In the genomic region with DNA sequence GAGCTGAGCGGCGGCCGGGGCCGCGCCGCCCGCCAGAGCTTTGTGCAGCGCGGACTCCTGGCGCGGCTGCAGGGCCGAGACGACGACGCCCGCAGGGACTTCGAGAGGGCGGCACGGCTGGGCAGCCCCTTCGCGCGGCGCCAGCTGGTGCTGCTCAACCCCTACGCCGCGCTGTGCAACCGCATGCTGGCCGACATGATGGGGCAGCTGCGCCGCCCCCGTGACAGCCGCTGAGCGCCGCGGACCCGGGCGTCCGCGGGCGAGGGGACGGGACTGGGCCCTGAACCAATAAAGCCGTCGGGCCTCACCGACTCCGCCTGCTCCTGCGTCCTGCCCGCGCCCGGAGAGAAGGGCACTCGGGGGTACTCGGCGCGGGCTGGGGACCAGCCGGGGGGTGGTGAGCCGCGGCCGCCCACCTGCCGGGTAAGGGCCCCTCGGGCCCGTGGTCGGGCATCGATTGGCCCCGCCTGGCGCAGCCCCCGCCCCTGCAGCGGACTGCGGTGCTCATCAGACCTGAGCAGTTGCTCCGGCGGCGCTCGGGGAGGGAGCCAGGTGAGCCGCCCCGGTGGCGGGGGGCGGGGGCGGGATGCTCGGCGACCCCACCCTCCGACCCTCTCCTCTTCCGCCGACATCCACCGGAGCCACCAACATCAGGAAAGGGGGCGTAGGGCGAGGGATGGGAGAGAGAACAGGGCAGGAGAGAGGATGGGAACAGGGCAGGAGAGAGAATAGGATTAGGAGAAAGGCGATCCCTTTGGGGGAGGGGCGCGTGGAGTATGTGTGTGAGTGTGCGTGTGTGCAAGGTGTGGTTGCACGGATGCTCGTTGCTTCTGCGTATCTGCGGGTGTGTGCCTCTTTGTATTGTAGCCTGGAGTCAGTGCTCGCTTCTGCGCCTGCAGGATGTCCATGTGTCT, we compare ENCODE assay signal across 1 cellular context.
A peak's percentile ranks its signal among the peaks of the same experiment; 100 is the strongest.
TF ChIP-seq lines count a peak whose summit lies in the region.

A gene (plus strand): TSS at position 510 of the 914 bp plus-strand sequence. CDS start 610 bp downstream, outside the sequence.

TF ChIP-seq in HepG2, 621 proteins besides CTCF, POLR2A, EP300 and RAD21 (continued from another document and continues in another):
- TF ChIP-seq, protein P1, sequence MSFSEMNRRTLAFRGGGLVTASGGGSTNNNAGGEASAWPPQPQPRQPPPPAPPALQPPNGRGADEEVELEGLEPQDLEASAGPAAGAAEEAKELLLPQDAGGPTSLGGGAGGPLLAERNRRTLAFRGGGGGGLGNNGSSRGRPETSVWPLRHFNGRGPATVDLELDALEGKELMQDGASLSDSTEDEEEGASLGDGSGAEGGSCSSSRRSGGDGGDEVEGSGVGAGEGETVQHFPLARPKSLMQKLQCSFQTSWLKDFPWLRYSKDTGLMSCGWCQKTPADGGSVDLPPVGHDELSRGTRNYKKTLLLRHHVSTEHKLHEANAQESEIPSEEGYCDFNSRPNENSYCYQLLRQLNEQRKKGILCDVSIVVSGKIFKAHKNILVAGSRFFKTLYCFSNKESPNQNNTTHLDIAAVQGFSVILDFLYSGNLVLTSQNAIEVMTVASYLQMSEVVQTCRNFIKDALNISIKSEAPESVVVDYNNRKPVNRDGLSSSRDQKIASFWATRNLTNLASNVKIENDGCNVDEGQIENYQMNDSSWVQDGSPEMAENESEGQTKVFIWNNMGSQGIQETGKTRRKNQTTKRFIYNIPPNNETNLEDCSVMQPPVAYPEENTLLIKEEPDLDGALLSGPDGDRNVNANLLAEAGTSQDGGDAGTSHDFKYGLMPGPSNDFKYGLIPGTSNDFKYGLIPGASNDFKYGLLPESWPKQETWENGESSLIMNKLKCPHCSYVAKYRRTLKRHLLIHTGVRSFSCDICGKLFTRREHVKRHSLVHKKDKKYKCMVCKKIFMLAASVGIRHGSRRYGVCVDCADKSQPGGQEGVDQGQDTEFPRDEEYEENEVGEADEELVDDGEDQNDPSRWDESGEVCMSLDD (CRISPR knock-in tag; IDR thresholded peaks at IDR 0.05; ENCODE audit: borderline replicate concordance): 0 out of 2 replicates have a peak, but pooled peaks have one; percentile 36
- no peak for TF ChIP-seq KLF11 (CRISPR knock-in tag; IDR thresholded peaks at IDR 0.05)
- 0 out of 2 replicates have a peak, but pooled peaks have one; percentile 35 for TF ChIP-seq GFI1 (CRISPR knock-in tag; IDR thresholded peaks at IDR 0.05; ENCODE audit: borderline replicate concordance)
- TF ChIP-seq ZNF878 (CRISPR knock-in tag; IDR thresholded peaks at IDR 0.05): no peak
- peak; percentile 87 for TF ChIP-seq KMT2B (CRISPR knock-in tag; IDR thresholded peaks at IDR 0.05)
- TF ChIP-seq, protein P2, sequence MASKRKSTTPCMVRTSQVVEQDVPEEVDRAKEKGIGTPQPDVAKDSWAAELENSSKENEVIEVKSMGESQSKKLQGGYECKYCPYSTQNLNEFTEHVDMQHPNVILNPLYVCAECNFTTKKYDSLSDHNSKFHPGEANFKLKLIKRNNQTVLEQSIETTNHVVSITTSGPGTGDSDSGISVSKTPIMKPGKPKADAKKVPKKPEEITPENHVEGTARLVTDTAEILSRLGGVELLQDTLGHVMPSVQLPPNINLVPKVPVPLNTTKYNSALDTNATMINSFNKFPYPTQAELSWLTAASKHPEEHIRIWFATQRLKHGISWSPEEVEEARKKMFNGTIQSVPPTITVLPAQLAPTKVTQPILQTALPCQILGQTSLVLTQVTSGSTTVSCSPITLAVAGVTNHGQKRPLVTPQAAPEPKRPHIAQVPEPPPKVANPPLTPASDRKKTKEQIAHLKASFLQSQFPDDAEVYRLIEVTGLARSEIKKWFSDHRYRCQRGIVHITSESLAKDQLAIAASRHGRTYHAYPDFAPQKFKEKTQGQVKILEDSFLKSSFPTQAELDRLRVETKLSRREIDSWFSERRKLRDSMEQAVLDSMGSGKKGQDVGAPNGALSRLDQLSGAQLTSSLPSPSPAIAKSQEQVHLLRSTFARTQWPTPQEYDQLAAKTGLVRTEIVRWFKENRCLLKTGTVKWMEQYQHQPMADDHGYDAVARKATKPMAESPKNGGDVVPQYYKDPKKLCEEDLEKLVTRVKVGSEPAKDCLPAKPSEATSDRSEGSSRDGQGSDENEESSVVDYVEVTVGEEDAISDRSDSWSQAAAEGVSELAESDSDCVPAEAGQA (IDR thresholded peaks at IDR 0.05; ENCODE audit: low read depth): no peak; the same call in 1 of the 2 replicates
- TF ChIP-seq, protein P2 (CRISPR knock-in tag; IDR thresholded peaks at IDR 0.05; ENCODE audit: borderline replicate concordance): peak; percentile 66
- no peak for TF ChIP-seq FLYWCH1 (CRISPR knock-in tag; IDR thresholded peaks at IDR 0.05)
- TF ChIP-seq MTF2 (CRISPR knock-in tag; IDR thresholded peaks at IDR 0.05; ENCODE audit: borderline replicate concordance): no peak
- TF ChIP-seq, protein P3, sequence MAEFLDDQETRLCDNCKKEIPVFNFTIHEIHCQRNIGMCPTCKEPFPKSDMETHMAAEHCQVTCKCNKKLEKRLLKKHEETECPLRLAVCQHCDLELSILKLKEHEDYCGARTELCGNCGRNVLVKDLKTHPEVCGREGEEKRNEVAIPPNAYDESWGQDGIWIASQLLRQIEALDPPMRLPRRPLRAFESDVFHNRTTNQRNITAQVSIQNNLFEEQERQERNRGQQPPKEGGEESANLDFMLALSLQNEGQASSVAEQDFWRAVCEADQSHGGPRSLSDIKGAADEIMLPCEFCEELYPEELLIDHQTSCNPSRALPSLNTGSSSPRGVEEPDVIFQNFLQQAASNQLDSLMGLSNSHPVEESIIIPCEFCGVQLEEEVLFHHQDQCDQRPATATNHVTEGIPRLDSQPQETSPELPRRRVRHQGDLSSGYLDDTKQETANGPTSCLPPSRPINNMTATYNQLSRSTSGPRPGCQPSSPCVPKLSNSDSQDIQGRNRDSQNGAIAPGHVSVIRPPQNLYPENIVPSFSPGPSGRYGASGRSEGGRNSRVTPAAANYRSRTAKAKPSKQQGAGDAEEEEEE (CRISPR knock-in tag; IDR thresholded peaks at IDR 0.05; ENCODE audit: borderline replicate concordance): no peak
- TF ChIP-seq, protein P4, sequence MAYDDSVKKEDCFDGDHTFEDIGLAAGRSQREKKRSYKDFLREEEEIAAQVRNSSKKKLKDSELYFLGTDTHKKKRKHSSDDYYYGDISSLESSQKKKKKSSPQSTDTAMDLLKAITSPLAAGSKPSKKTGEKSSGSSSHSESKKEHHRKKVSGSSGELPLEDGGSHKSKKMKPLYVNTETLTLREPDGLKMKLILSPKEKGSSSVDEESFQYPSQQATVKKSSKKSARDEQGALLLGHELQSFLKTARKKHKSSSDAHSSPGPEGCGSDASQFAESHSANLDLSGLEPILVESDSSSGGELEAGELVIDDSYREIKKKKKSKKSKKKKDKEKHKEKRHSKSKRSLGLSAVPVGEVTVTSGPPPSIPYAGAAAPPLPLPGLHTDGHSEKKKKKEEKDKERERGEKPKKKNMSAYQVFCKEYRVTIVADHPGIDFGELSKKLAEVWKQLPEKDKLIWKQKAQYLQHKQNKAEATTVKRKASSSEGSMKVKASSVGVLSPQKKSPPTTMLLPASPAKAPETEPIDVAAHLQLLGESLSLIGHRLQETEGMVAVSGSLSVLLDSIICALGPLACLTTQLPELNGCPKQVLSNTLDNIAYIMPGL (CRISPR knock-in tag; IDR thresholded peaks at IDR 0.05; ENCODE audit: borderline replicate concordance in 1 of 2, low read depth in 1 of 2): peak in 1 of 2 experiments; percentile 89; a peak in 3 of 4 replicates
- 0 out of 2 replicates have a peak, but pooled peaks have one; percentile 43 for TF ChIP-seq CAMTA2 (CRISPR knock-in tag; IDR thresholded peaks at IDR 0.05; ENCODE audit: borderline replicate concordance)
- TF ChIP-seq ZNF34 (CRISPR knock-in tag; IDR thresholded peaks at IDR 0.05; ENCODE audit: borderline replicate concordance): no peak
- TF ChIP-seq, protein P5, sequence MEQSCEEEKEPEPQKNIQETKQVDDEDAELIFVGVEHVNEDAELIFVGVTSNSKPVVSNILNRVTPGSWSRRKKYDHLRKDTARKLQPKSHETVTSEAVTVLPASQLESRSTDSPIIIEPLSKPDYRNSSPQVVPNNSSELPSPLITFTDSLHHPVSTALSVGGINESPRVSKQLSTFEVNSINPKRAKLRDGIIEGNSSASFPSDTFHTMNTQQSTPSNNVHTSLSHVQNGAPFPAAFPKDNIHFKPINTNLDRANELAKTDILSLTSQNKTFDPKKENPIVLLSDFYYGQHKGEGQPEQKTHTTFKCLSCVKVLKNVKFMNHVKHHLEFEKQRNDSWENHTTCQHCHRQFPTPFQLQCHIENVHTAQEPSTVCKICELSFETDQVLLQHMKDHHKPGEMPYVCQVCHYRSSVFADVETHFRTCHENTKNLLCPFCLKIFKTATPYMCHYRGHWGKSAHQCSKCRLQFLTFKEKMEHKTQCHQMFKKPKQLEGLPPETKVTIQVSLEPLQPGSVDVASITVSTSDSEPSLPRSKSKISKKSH (CRISPR knock-in tag; IDR thresholded peaks at IDR 0.05; ENCODE audit: borderline replicate concordance): no peak; the same call in 1 of the 2 replicates
- TF ChIP-seq, protein P6, sequence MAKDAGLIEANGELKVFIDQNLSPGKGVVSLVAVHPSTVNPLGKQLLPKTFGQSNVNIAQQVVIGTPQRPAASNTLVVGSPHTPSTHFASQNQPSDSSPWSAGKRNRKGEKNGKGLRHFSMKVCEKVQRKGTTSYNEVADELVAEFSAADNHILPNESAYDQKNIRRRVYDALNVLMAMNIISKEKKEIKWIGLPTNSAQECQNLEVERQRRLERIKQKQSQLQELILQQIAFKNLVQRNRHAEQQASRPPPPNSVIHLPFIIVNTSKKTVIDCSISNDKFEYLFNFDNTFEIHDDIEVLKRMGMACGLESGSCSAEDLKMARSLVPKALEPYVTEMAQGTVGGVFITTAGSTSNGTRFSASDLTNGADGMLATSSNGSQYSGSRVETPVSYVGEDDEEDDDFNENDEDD (CRISPR knock-in tag; IDR thresholded peaks at IDR 0.05; ENCODE audit: borderline replicate concordance): 0 out of 2 replicates have a peak, but pooled peaks have one; percentile 25
- TF ChIP-seq ZNF367 (CRISPR knock-in tag; IDR thresholded peaks at IDR 0.05; ENCODE audit: borderline replicate concordance): no peak
- TF ChIP-seq, protein P7, sequence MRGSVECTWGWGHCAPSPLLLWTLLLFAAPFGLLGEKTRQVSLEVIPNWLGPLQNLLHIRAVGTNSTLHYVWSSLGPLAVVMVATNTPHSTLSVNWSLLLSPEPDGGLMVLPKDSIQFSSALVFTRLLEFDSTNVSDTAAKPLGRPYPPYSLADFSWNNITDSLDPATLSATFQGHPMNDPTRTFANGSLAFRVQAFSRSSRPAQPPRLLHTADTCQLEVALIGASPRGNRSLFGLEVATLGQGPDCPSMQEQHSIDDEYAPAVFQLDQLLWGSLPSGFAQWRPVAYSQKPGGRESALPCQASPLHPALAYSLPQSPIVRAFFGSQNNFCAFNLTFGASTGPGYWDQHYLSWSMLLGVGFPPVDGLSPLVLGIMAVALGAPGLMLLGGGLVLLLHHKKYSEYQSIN (CRISPR knock-in tag; IDR thresholded peaks at IDR 0.05; ENCODE audit: borderline replicate concordance): no peak
- TF ChIP-seq FIP1L1 (IDR thresholded peaks at IDR 0.05; ENCODE audit: borderline replicate concordance, insufficient read depth, low read depth, low read length): no peak
- no peak for TF ChIP-seq ZNF782 (CRISPR knock-in tag; IDR thresholded peaks at IDR 0.05; ENCODE audit: borderline replicate concordance)
- TF ChIP-seq TBP (CRISPR knock-in tag; IDR thresholded peaks at IDR 0.05): no peak
- no peak for TF ChIP-seq TBL1XR1 (IDR thresholded peaks at IDR 0.05; ENCODE audit: borderline replicate concordance, low read length, partially characterized antibody)
- TF ChIP-seq ZC3H13 (CRISPR knock-in tag; IDR thresholded peaks at IDR 0.05): 0 out of 2 replicates have a peak, but pooled peaks have one; percentile 56
- TF ChIP-seq ZNF484 (CRISPR knock-in tag; IDR thresholded peaks at IDR 0.05; ENCODE audit: borderline replicate concordance, low read depth): no peak
- no peak for TF ChIP-seq ZBTB20 (CRISPR knock-in tag; IDR thresholded peaks at IDR 0.05; ENCODE audit: borderline replicate concordance, low read depth)
- TF ChIP-seq, protein P8, sequence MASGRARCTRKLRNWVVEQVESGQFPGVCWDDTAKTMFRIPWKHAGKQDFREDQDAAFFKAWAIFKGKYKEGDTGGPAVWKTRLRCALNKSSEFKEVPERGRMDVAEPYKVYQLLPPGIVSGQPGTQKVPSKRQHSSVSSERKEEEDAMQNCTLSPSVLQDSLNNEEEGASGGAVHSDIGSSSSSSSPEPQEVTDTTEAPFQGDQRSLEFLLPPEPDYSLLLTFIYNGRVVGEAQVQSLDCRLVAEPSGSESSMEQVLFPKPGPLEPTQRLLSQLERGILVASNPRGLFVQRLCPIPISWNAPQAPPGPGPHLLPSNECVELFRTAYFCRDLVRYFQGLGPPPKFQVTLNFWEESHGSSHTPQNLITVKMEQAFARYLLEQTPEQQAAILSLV (CRISPR knock-in tag; IDR thresholded peaks at IDR 0.05; ENCODE audit: borderline replicate concordance): peak; percentile 90
- TF ChIP-seq, protein P9, sequence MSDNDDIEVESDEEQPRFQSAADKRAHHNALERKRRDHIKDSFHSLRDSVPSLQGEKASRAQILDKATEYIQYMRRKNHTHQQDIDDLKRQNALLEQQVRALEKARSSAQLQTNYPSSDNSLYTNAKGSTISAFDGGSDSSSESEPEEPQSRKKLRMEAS (IDR thresholded peaks at IDR 0.05): peak; percentile 78
- TF ChIP-seq, protein P10, sequence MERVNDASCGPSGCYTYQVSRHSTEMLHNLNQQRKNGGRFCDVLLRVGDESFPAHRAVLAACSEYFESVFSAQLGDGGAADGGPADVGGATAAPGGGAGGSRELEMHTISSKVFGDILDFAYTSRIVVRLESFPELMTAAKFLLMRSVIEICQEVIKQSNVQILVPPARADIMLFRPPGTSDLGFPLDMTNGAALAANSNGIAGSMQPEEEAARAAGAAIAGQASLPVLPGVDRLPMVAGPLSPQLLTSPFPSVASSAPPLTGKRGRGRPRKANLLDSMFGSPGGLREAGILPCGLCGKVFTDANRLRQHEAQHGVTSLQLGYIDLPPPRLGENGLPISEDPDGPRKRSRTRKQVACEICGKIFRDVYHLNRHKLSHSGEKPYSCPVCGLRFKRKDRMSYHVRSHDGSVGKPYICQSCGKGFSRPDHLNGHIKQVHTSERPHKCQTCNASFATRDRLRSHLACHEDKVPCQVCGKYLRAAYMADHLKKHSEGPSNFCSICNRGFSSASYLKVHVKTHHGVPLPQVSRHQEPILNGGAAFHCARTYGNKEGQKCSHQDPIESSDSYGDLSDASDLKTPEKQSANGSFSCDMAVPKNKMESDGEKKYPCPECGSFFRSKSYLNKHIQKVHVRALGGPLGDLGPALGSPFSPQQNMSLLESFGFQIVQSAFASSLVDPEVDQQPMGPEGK (CRISPR knock-in tag; IDR thresholded peaks at IDR 0.05): peak; percentile 83
- TF ChIP-seq ZSCAN31 (CRISPR knock-in tag; IDR thresholded peaks at IDR 0.05; ENCODE audit: low read depth): no peak
- TF ChIP-seq TARDBP (CRISPR knock-in tag; IDR thresholded peaks at IDR 0.05): peak; percentile 24; the same call in 1 of the 2 replicates
- no peak; the same call in 1 of the 2 replicates for TF ChIP-seq HDAC2 (CRISPR knock-in tag; IDR thresholded peaks at IDR 0.05)
